2 cellular contexts compared by ENCODE assay signal in genomic region chr14:102050026-102050405, GRCh38.
TF ChIP-seq lines count a peak whose summit lies in the region.

No MANE protein-coding gene starts in this region.

TF ChIP-seq in IMR-90, 13 proteins besides CTCF, POLR2A, EP300 and RAD21:
- TF ChIP-seq FOS (IDR thresholded peaks at IDR 0.05; ENCODE audit: low read depth, low read length) (no peak), MAFK (IDR thresholded peaks at IDR 0.05; ENCODE audit: low read depth, low read length) (no peak), CEBPB (IDR thresholded peaks at IDR 0.05; ENCODE audit: low read depth, low read length) (no peak), NFE2L2 (IDR thresholded peaks at IDR 0.05; ENCODE audit: low read depth, low read length) (no peak), BHLHE40 (IDR thresholded peaks at IDR 0.05; ENCODE audit: low read depth, low read length) (no peak), CHD1 (IDR thresholded peaks at IDR 0.05; ENCODE audit: low read depth, low read length) (no peak), SMC3 (IDR thresholded peaks at IDR 0.05; ENCODE audit: low read depth, low read length) (no peak), USF2 (IDR thresholded peaks at IDR 0.05; ENCODE audit: low read depth, low read length) (no peak), RCOR1 (IDR thresholded peaks at IDR 0.05; ENCODE audit: insufficient replicate concordance, low read length) (no peak), MAZ (IDR thresholded peaks at IDR 0.05; ENCODE audit: borderline replicate concordance, low read depth, low read length) (no peak), MXI1 (IDR thresholded peaks at IDR 0.05; ENCODE audit: borderline replicate concordance, low read depth, low read length) (no peak), RFX5 (IDR thresholded peaks at IDR 0.05; ENCODE audit: low read depth, low read length) (no peak), ELK1 (IDR thresholded peaks at IDR 0.05; ENCODE audit: borderline replicate concordance, low read depth, low read length) (no peak)

TF ChIP-seq in K562, 482 proteins besides CTCF, POLR2A, EP300 and RAD21:
- TF ChIP-seq ZNF717 (CRISPR knock-in tag; IDR thresholded peaks at IDR 0.05) (no peak), KDM1A (IDR thresholded peaks at IDR 0.05) (no peak), USF1 (CRISPR knock-in tag; IDR thresholded peaks at IDR 0.05) (no peak), CEBPZ (IDR thresholded peaks at IDR 0.05; ENCODE audit: borderline replicate concordance, low read depth, low read length) (no peak), CBX8 (IDR thresholded peaks at IDR 0.05; ENCODE audit: borderline replicate concordance, extremely low read depth, low read depth, low read length, poor library complexity, severe bottlenecking) (no peak), MLX (CRISPR knock-in tag; conservative IDR thresholded peaks at IDR 0.05) (no peak), SAFB (IDR thresholded peaks at IDR 0.05; ENCODE audit: borderline replicate concordance, low read depth, low read length) (no peak), ZNF76 (CRISPR knock-in tag; IDR thresholded peaks at IDR 0.05; ENCODE audit: borderline replicate concordance) (no peak), ZNF589 (CRISPR knock-in tag; IDR thresholded peaks at IDR 0.05; ENCODE audit: low read depth) (no peak), SMAD2 (IDR thresholded peaks at IDR 0.05; ENCODE audit: low read depth, low read length) (no peak), ZFP30 (CRISPR knock-in tag; IDR thresholded peaks at IDR 0.05; ENCODE audit: borderline replicate concordance) (no peak), ZBTB12 (CRISPR knock-in tag; IDR thresholded peaks at IDR 0.05) (no peak), E2F4 (CRISPR knock-in tag; IDR thresholded peaks at IDR 0.05; ENCODE audit: low read depth) (no peak), ZNF395 (CRISPR knock-in tag; IDR thresholded peaks at IDR 0.05) (no peak), ZBED1 (IDR thresholded peaks at IDR 0.05) (no peak), DACH1 (IDR thresholded peaks at IDR 0.05; ENCODE audit: partially characterized antibody) (no peak), E4F1 (CRISPR knock-in tag; IDR thresholded peaks at IDR 0.05; ENCODE audit: borderline replicate concordance) (no peak)
